ENCODE assay signal across 1 cellular context in genomic region chr15:69303337-69304175, GRCh38.
TF ChIP-seq lines count a peak whose summit lies in the region.

No MANE protein-coding gene starts in this region.

TF ChIP-seq in HepG2, 621 proteins besides CTCF, POLR2A, EP300 and RAD21:
- TF ChIP-seq SRSF4 (IDR thresholded peaks at IDR 0.05; ENCODE audit: low read depth, low read length, poor library complexity, severe bottlenecking): no peak
- TF ChIP-seq ZNF512B (CRISPR knock-in tag; IDR thresholded peaks at IDR 0.05; ENCODE audit: borderline replicate concordance): no peak
- no peak for TF ChIP-seq ATAD3A (CRISPR knock-in tag; IDR thresholded peaks at IDR 0.05)
- TF ChIP-seq ZNF281 (CRISPR knock-in tag; IDR thresholded peaks at IDR 0.05; ENCODE audit: borderline replicate concordance): no peak
- TF ChIP-seq ZNF362 (CRISPR knock-in tag; IDR thresholded peaks at IDR 0.05; ENCODE audit: borderline replicate concordance): peak; percentile 53; the same call in 1 of the 2 replicates
